In the genomic region with DNA sequence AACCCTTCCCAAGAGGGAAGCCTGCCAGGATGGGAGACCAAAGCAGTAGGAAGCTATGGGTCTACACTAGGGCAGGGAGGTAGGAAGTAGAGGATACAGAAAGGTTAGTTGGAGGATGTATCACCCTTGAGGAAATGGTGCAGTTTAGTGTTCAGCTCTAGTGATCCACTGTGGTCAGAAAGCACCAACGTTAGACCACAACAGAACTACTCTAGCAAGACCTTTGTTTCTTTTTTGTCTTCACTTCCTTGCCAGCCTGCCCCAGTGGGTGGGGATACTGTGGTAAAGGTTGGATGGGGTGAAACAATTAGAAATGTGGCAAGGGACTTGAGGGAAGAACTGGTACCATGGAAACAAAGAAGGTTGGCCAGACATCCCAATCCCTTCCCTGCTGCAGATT, we compare ENCODE assay signal across 8 cellular contexts.
DNase-seq lines count a peak whose midpoint lies in the region; ATAC-seq, FAIRE-seq and TF ChIP-seq lines count a peak whose summit lies in the region.

No MANE protein-coding gene starts in this region.

- H4K20me1 ChIP-seq in HepG2 (ENCODE audit: insufficient read depth, low read length): no peaks in the 10 kb centered on the region

- CTCF ChIA-PET in HepG2 (lab: Yijun Ruan, JAX; ENCODE audit: low intra/inter-chr PET ratio, low total read pairs): no interaction called here

- no peak for TF ChIP-seq CTCF in HepG2 (CRISPR knock-in tag; IDR thresholded peaks at IDR 0.05)

- H3K4me3 ChIP-seq in HepG2 (replicated peaks in 1 of 3; ENCODE audit: insufficient read depth in 1 of 3, low read depth in 2 of 3, low read length in 3 of 3): no peak overlapping the region

- DNase-seq in KBM-7 (peak; percentile 5), kidney tubule cell (ENCODE audit: low spot score) (peak; percentile 92), HepG2 (ENCODE audit: low spot score) (no peak), NCI-H2081 treated with DMSO at 0.1 percent for 48 hours (lab: John Stamatoyannopoulos, UW) (no peak), pons (ENCODE audit: low spot score) (no peak), NCI-H226 (no peak)

- POLR2A ChIA-PET in HepG2 (lab: Yijun Ruan, JAX): no interaction called here

- WGBS in HepG2 (ENCODE audit: low lambda C conversion rate): 0% methylated on average over 1 of the region's 1 CpG

- H3K79me2 ChIP-seq in HepG2 (ENCODE audit: insufficient read depth, low read length): no peaks in the 10 kb centered on the region

- TF ChIP-seq POLR2A in HepG2 (IDR thresholded peaks at IDR 0.05; ENCODE audit: insufficient read depth in 1 of 2, low read depth in 2 of 2, low read length in 2 of 2): no peak

- in situ Hi-C loops in KBM-7 (cut with MboI; ENCODE audit: low pct_unique_long_range_greater_than_20kb, low sequenced_read_pairs): no loop called here
- in situ Hi-C loops in HepG2 (cut with HindIII; ENCODE audit: extremely low pct_ligation_motif_present, low pct_unique_long_range_greater_than_20kb): no loop called here

- no TSS peak for BruUV-seq in HepG2 (replicated peaks; lab: Mats Ljungman, UMichigan)

- no peaks in the 10 kb centered on the region for H3K27me3 ChIP-seq in HepG2 (ENCODE audit: control insufficient read depth in 1 of 2, insufficient read depth in 2 of 2, low read length in 2 of 2)

- FAIRE-seq in HepG2 (lab: Jason Lieb, UNC): no peak

- ATAC-seq in GM18861 (IDR thresholded peaks at IDR 0.05; ENCODE audit: unreplicated experiment): peak; percentile 100
- ATAC-seq in HG02588 (IDR thresholded peaks at IDR 0.05; ENCODE audit: unreplicated experiment): peak; percentile 99
- no peak for ATAC-seq in HepG2

- H3K4me2 ChIP-seq in HepG2 (ENCODE audit: low read depth, low read length): no peak overlapping the region

- H3K4me1 ChIP-seq in HepG2 (ENCODE audit: insufficient read depth, low read length): no peaks in the 10 kb centered on the region

- no peaks in the 10 kb centered on the region for H3K9me3 ChIP-seq in HepG2 (ENCODE audit: low read length)

- TF ChIP-seq EP300 in HepG2 (IDR thresholded peaks at IDR 0.05; ENCODE audit: low read depth in 2 of 2, low read length in 2 of 2) (no peak), HepG2 (CRISPR knock-in tag; IDR thresholded peaks at IDR 0.05; ENCODE audit: borderline replicate concordance) (no peak)

- H3K27ac ChIP-seq in HepG2 (ENCODE audit: extremely low read length, insufficient read depth, low read length): no peak overlapping the region

- H2AFZ ChIP-seq in HepG2 (ENCODE audit: low read length): no peak overlapping the region

- intact Hi-C loops in HepG2 (cut with micrococcal nuclease; ENCODE audit: unreplicated experiment): no loop called here

- no peak for TF ChIP-seq RAD21 in HepG2 (CRISPR knock-in tag; IDR thresholded peaks at IDR 0.05)

- no peaks in the 10 kb centered on the region for H3K36me3 ChIP-seq in HepG2 (replicated peaks in 1 of 2; ENCODE audit: control insufficient read depth in 1 of 2, insufficient read depth in 2 of 2, low read length in 2 of 2)

- H3K9ac ChIP-seq in HepG2 (ENCODE audit: insufficient read depth, low read depth, low read length): no peak overlapping the region

TF ChIP-seq in HepG2, 621 proteins besides CTCF, POLR2A, EP300 and RAD21:
- TF ChIP-seq, protein P1, sequence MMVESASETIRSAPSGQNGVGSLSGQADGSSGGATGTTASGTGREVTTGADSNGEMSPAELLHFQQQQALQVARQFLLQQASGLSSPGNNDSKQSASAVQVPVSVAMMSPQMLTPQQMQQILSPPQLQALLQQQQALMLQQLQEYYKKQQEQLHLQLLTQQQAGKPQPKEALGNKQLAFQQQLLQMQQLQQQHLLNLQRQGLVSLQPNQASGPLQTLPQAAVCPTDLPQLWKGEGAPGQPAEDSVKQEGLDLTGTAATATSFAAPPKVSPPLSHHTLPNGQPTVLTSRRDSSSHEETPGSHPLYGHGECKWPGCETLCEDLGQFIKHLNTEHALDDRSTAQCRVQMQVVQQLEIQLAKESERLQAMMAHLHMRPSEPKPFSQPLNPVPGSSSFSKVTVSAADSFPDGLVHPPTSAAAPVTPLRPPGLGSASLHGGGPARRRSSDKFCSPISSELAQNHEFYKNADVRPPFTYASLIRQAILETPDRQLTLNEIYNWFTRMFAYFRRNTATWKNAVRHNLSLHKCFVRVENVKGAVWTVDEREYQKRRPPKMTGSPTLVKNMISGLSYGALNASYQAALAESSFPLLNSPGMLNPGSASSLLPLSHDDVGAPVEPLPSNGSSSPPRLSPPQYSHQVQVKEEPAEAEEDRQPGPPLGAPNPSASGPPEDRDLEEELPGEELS (CRISPR knock-in tag; IDR thresholded peaks at IDR 0.05): no peak
- TF ChIP-seq, protein P2, sequence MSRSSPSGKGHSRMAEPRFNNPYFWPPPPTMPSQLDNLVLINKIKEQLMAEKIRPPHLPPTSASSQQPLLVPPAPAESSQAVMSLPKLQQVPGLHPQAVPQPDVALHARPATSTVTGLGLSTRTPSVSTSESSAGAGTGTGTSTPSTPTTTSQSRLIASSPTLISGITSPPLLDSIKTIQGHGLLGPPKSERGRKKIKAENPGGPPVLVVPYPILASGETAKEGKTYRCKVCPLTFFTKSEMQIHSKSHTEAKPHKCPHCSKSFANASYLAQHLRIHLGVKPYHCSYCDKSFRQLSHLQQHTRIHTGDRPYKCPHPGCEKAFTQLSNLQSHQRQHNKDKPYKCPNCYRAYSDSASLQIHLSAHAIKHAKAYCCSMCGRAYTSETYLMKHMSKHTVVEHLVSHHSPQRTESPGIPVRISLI (CRISPR knock-in tag; IDR thresholded peaks at IDR 0.05; ENCODE audit: borderline replicate concordance): no peak

Comparison
In these comparisons a context has a peak if more than half of its experiments do, and no peak if none do; other contexts are left out.
1. DNase-seq: peak in KBM-7 (single experiment) and kidney tubule cell (single experiment); none in HepG2 (single experiment), NCI-H2081 treated with DMSO at 0.1 percent for 48 hours (single experiment), pons (single experiment) and NCI-H226 (single experiment).